Comparison of ENCODE assay signal across 1 cellular context in the genomic region with DNA sequence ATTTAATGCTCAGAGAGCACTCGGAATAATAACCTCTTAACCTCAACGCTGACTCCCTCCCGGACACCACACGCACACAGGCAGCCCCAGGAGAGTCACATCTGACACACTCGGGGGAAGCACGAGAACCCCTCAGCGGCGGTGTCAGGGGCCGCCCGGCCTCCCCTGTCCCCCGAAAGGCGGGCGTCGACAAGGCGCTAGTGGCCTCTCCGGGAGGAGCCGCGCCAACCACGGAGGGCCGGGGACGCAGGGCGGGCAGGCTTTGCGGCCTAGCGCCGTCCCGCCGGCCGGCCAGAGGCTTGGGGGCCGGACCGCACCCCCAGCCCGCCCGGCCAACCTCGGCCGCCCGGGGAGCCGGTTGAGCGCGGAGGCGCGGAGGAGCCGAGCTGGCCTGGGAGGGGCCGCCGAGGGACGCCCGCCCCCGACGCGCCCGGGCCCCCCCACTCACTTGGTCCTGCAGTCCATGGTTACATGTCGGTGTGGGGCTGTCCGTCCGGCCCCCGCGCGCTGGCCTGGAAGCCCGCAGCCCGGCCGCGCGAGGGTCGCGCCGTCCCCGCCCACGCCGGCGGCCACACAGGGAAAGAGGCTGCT.
TF ChIP-seq lines count a peak whose summit lies in the region.

No MANE protein-coding gene starts in this region.

TF ChIP-seq in HepG2, 621 proteins besides CTCF, POLR2A, EP300 and RAD21 (continued from another document and continues in another):
- TF ChIP-seq, protein P1, sequence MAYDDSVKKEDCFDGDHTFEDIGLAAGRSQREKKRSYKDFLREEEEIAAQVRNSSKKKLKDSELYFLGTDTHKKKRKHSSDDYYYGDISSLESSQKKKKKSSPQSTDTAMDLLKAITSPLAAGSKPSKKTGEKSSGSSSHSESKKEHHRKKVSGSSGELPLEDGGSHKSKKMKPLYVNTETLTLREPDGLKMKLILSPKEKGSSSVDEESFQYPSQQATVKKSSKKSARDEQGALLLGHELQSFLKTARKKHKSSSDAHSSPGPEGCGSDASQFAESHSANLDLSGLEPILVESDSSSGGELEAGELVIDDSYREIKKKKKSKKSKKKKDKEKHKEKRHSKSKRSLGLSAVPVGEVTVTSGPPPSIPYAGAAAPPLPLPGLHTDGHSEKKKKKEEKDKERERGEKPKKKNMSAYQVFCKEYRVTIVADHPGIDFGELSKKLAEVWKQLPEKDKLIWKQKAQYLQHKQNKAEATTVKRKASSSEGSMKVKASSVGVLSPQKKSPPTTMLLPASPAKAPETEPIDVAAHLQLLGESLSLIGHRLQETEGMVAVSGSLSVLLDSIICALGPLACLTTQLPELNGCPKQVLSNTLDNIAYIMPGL (CRISPR knock-in tag; IDR thresholded peaks at IDR 0.05; ENCODE audit: borderline replicate concordance in 1 of 2, low read depth in 1 of 2) = peak in 1 of 2 experiments; percentile 20; a peak in 1 of 4 replicates
- TF ChIP-seq ARNTL (CRISPR knock-in tag; IDR thresholded peaks at IDR 0.05) (no peak), ZNF687 (CRISPR knock-in tag; IDR thresholded peaks at IDR 0.05) (peak; percentile 44), ZNF879 (CRISPR knock-in tag; IDR thresholded peaks at IDR 0.05) (no peak), ZNF670 (CRISPR knock-in tag; IDR thresholded peaks at IDR 0.05; ENCODE audit: borderline replicate concordance) (peak; percentile 14; the same call in 1 of the 2 replicates), WIZ (CRISPR knock-in tag; IDR thresholded peaks at IDR 0.05) (no peak), ZBTB20 (CRISPR knock-in tag; IDR thresholded peaks at IDR 0.05; ENCODE audit: borderline replicate concordance, low read depth) (no peak), GZF1 (CRISPR knock-in tag; IDR thresholded peaks at IDR 0.05) (no peak; the same call in 1 of the 2 replicates), FOSL2 (CRISPR knock-in tag; IDR thresholded peaks at IDR 0.05) (no peak), ZNF558 (CRISPR knock-in tag; IDR thresholded peaks at IDR 0.05; ENCODE audit: borderline replicate concordance) (peak; percentile 29; the same call in 1 of the 2 replicates), ZNF234 (CRISPR knock-in tag; conservative IDR thresholded peaks at IDR 0.05) (no peak), ZMYM4 (CRISPR knock-in tag; IDR thresholded peaks at IDR 0.05) (peak; percentile 12; the same call in 1 of the 2 replicates), TOE1 (CRISPR knock-in tag; IDR thresholded peaks at IDR 0.05) (no peak), SMARCE1 (IDR thresholded peaks at IDR 0.05; ENCODE audit: borderline replicate concordance) (no peak), ZNF263 (CRISPR knock-in tag; IDR thresholded peaks at IDR 0.05) (no peak), KDM1A (CRISPR knock-in tag; IDR thresholded peaks at IDR 0.05) (no peak), MEIS1 (CRISPR knock-in tag; IDR thresholded peaks at IDR 0.05; ENCODE audit: borderline replicate concordance) (no peak), HMG20A (CRISPR knock-in tag; IDR thresholded peaks at IDR 0.05; ENCODE audit: borderline replicate concordance) (no peak), ZBTB7B (CRISPR knock-in tag; IDR thresholded peaks at IDR 0.05) (peak; percentile 38; the same call in 1 of the 2 replicates), ZFP91 (CRISPR knock-in tag; IDR thresholded peaks at IDR 0.05; ENCODE audit: borderline replicate concordance) (no peak), KLF15 (CRISPR knock-in tag; IDR thresholded peaks at IDR 0.05; ENCODE audit: borderline replicate concordance) (no peak), ZBTB38 (CRISPR knock-in tag; IDR thresholded peaks at IDR 0.05) (0 out of 2 replicates have a peak, but pooled peaks have one; percentile 17), ZNF510 (CRISPR knock-in tag; IDR thresholded peaks at IDR 0.05; ENCODE audit: low read depth) (no peak), MYNN (CRISPR knock-in tag; IDR thresholded peaks at IDR 0.05; ENCODE audit: low read depth) (no peak), ZNF451 (CRISPR knock-in tag; IDR thresholded peaks at IDR 0.05) (no peak), GFI1 (CRISPR knock-in tag; IDR thresholded peaks at IDR 0.05; ENCODE audit: borderline replicate concordance) (no peak), ZSCAN31 (CRISPR knock-in tag; IDR thresholded peaks at IDR 0.05; ENCODE audit: low read depth) (no peak)
- TF ChIP-seq, protein P2, sequence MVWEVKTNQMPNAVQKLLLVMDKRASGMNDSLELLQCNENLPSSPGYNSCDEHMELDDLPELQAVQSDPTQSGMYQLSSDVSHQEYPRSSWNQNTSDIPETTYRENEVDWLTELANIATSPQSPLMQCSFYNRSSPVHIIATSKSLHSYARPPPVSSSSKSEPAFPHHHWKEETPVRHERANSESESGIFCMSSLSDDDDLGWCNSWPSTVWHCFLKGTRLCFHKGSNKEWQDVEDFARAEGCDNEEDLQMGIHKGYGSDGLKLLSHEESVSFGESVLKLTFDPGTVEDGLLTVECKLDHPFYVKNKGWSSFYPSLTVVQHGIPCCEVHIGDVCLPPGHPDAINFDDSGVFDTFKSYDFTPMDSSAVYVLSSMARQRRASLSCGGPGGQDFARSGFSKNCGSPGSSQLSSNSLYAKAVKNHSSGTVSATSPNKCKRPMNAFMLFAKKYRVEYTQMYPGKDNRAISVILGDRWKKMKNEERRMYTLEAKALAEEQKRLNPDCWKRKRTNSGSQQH (CRISPR knock-in tag; IDR thresholded peaks at IDR 0.05; ENCODE audit: low read depth) = 0 out of 2 replicates have a peak, but pooled peaks have one; percentile 63
- TF ChIP-seq, protein P3, sequence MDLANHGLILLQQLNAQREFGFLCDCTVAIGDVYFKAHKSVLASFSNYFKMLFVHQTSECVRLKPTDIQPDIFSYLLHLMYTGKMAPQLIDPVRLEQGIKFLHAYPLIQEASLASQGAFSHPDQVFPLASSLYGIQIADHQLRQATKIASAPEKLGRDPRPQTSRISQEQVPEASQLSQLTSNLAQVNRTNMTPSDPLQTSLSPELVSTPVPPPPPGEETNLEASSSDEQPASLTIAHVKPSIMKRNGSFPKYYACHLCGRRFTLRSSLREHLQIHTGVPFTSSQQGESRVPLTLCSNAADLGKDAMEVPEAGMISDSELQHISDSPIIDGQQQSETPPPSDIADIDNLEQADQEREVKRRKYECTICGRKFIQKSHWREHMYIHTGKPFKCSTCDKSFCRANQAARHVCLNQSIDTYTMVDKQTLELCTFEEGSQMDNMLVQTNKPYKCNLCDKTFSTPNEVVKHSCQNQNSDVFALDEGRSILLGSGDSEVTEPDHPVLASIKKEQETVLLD (CRISPR knock-in tag; IDR thresholded peaks at IDR 0.05; ENCODE audit: low read depth) = 0 out of 2 replicates have a peak, but pooled peaks have one; percentile 38
- TF ChIP-seq, protein P4, sequence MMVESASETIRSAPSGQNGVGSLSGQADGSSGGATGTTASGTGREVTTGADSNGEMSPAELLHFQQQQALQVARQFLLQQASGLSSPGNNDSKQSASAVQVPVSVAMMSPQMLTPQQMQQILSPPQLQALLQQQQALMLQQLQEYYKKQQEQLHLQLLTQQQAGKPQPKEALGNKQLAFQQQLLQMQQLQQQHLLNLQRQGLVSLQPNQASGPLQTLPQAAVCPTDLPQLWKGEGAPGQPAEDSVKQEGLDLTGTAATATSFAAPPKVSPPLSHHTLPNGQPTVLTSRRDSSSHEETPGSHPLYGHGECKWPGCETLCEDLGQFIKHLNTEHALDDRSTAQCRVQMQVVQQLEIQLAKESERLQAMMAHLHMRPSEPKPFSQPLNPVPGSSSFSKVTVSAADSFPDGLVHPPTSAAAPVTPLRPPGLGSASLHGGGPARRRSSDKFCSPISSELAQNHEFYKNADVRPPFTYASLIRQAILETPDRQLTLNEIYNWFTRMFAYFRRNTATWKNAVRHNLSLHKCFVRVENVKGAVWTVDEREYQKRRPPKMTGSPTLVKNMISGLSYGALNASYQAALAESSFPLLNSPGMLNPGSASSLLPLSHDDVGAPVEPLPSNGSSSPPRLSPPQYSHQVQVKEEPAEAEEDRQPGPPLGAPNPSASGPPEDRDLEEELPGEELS (CRISPR knock-in tag; IDR thresholded peaks at IDR 0.05) = no peak
- TF ChIP-seq, protein P5, sequence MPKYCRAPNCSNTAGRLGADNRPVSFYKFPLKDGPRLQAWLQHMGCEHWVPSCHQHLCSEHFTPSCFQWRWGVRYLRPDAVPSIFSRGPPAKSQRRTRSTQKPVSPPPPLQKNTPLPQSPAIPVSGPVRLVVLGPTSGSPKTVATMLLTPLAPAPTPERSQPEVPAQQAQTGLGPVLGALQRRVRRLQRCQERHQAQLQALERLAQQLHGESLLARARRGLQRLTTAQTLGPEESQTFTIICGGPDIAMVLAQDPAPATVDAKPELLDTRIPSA (CRISPR knock-in tag; IDR thresholded peaks at IDR 0.05; ENCODE audit: borderline replicate concordance) = no peak
- TF ChIP-seq, protein P6, sequence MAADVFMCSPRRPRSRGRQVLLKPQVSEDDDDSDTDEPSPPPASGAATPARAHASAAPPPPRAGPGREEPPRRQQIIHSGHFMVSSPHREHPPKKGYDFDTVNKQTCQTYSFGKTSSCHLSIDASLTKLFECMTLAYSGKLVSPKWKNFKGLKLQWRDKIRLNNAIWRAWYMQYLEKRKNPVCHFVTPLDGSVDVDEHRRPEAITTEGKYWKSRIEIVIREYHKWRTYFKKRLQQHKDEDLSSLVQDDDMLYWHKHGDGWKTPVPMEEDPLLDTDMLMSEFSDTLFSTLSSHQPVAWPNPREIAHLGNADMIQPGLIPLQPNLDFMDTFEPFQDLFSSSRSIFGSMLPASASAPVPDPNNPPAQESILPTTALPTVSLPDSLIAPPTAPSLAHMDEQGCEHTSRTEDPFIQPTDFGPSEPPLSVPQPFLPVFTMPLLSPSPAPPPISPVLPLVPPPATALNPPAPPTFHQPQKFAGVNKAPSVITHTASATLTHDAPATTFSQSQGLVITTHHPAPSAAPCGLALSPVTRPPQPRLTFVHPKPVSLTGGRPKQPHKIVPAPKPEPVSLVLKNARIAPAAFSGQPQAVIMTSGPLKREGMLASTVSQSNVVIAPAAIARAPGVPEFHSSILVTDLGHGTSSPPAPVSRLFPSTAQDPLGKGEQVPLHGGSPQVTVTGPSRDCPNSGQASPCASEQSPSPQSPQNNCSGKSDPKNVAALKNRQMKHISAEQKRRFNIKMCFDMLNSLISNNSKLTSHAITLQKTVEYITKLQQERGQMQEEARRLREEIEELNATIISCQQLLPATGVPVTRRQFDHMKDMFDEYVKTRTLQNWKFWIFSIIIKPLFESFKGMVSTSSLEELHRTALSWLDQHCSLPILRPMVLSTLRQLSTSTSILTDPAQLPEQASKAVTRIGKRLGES (CRISPR knock-in tag; IDR thresholded peaks at IDR 0.05; ENCODE audit: borderline replicate concordance) = no peak
